8 cellular contexts compared by ENCODE assay signal in the genomic region with DNA sequence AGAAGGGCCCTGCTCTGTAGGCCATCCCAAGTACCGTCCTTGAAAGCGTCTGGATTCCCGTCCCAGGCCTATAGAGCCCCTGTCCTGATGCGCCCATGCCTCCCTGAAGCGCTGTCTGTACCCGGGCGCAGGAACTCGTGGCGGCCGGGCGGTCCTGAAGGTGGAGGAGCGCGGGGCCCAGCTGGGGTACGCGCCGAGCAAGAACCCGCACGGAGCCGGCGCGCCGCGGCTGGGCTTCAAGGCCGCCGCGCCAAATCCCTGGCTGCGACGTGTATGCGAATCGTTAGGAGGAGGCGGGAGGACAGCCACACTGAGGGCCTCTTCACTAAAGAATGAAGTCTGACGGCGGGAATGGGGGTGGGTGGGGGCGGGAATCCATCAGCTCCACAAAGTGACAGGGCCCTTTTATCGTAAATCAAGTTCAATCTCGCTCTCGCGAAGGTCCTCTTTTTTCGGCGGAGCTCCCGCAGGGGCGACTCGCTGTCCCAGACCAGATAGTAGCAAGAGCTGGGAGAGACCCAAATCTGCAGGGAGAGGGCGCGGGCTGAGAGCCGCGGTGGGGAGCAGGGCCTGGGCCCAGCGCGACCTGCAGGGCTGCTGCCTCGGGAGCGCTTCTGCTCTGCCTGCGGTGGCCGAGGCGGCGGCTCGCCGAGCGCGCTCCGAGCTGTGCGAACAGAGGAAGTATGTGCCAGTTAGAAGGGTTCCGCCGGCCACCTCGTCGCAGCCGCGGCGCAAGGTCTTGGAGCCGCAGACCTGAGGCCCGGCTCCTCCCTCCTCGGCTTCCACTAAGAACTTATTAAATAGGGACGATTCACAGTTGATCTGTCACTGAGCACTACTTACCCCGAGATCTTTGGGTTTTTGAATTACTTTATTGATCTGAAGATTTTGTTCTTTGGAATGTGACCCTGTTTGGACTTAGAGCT. TPM values are rescaled to one million over a fixed set of nuclear protein-coding genes. Genes with fewer than 3 reads are reported as not detected.
DNase-seq lines count a peak whose midpoint lies in the region; ATAC-seq and TF ChIP-seq lines count a peak whose summit lies in the region.

No MANE protein-coding gene starts in this region.

- H3K27me3 ChIP-seq in CD4-positive, alpha-beta memory T cell (ENCODE audit: insufficient read depth, low read length), result peaks cover 60% of the 10 kb centered on the region
- H3K27me3 ChIP-seq in naive thymus-derived CD4-positive, alpha-beta T cell (ENCODE audit: control insufficient read depth in 2 of 2, insufficient read depth in 2 of 2, low read length in 2 of 2), result peaks cover 5 to 49% of the 10 kb centered on the region in 2 donors

- no peak overlapping the region for H3K27ac ChIP-seq in CD4-positive, alpha-beta memory T cell (ENCODE audit: low read depth, low read length)
- H3K27ac ChIP-seq in naive thymus-derived CD4-positive, alpha-beta T cell (ENCODE audit: low read depth, low read length), result no peak overlapping the region

- no peak for DNase-seq in CD4-positive, alpha-beta memory T cell
- DNase-seq in LNCaP clone FGC (ENCODE audit: low read depth) (peak; percentile 38), dermis blood vessel endothelial cell (peak; percentile 32), ureter (ENCODE audit: low spot score) (no peak), GDM1 (lab: John Stamatoyannopoulos, UW) (no peak)
- peak in 1 of 9 donors; percentile 30 for DNase-seq in naive thymus-derived CD4-positive, alpha-beta T cell

- peaks cover 0 to 3% of the 10 kb centered on the region in 2 donors for H3K36me3 Mint-ChIP-seq in CD4-positive, alpha-beta memory T cell
- H3K36me3 Mint-ChIP-seq in naive thymus-derived CD4-positive, alpha-beta T cell, result peaks cover 0 to 6% (median 4%) of the 10 kb centered on the region in 5 donors

- peak; percentile 59 for ATAC-seq in naive thymus-derived CD4-positive, alpha-beta T cell
- ATAC-seq in HG02588 (IDR thresholded peaks at IDR 0.05; ENCODE audit: unreplicated experiment) (no peak), HG02763 (IDR thresholded peaks at IDR 0.05; ENCODE audit: unreplicated experiment) (no peak)

- peak overlapping the region; percentile 9 to 75 (median 51) for H3K4me3 Mint-ChIP-seq in CD4-positive, alpha-beta memory T cell
- peak overlapping the region; percentile 17 to 75 (median 66) for H3K4me3 Mint-ChIP-seq in naive thymus-derived CD4-positive, alpha-beta T cell

- CTCF ChIA-PET in CD4-positive, alpha-beta memory T cell (lab: Charles Lee; ENCODE audit: partially characterized antibody), result interaction anchor here (1.2 kb wide), 2 partner anchors 10 to 15 kb away, joined by 3 read pairs; a partner anchor contains a TSS
- CTCF ChIA-PET in naive thymus-derived CD4-positive, alpha-beta T cell (lab: Charles Lee), result no interaction called here

- no peaks in the 10 kb centered on the region for H3K9me3 ChIP-seq in CD4-positive, alpha-beta memory T cell (ENCODE audit: control insufficient read depth in 1 of 2, low read length in 2 of 2)
- H3K9me3 ChIP-seq in naive thymus-derived CD4-positive, alpha-beta T cell (ENCODE audit: control insufficient read depth in 2 of 3, low read length in 3 of 3), result no peaks in the 10 kb centered on the region

- peaks cover 13% of the 10 kb centered on the region for H3K4me1 ChIP-seq in CD4-positive, alpha-beta memory T cell (ENCODE audit: insufficient read depth, low read length)
- peaks cover 0 to 6% of the 10 kb centered on the region in 2 donors for H3K4me1 ChIP-seq in naive thymus-derived CD4-positive, alpha-beta T cell (ENCODE audit: control insufficient read depth in 2 of 2, insufficient read depth in 2 of 2, low read length in 2 of 2)

- peaks cover 60 to 75% of the 10 kb centered on the region in 2 donors for H3K27me3 Mint-ChIP-seq in CD4-positive, alpha-beta memory T cell
- peaks cover 85 to 94% (median 88%) of the 10 kb centered on the region in 5 donors for H3K27me3 Mint-ChIP-seq in naive thymus-derived CD4-positive, alpha-beta T cell

- H3K4me1 Mint-ChIP-seq in CD4-positive, alpha-beta memory T cell, result peaks cover 5 to 25% (median 11%) of the 10 kb centered on the region in 4 donors
- peaks cover 6 to 24% (median 12%) of the 10 kb centered on the region in 7 donors for H3K4me1 Mint-ChIP-seq in naive thymus-derived CD4-positive, alpha-beta T cell

- POLR2A ChIA-PET in CD4-positive, alpha-beta memory T cell (lab: Charles Lee; ENCODE audit: partially characterized antibody), result interaction anchor here (0.9 kb wide), 1 partner anchor 13 kb away, joined by 3 read pairs; no protein-coding TSS in a partner anchor
- POLR2A ChIA-PET in naive thymus-derived CD4-positive, alpha-beta T cell (lab: Charles Lee), result no interaction called here

- H3K9me3 Mint-ChIP-seq in CD4-positive, alpha-beta memory T cell, result peaks cover 2 to 32% (median 10%) of the 10 kb centered on the region in 8 donors
- H3K9me3 Mint-ChIP-seq in naive thymus-derived CD4-positive, alpha-beta T cell, result peaks cover 0 to 47% (median 4%) of the 10 kb centered on the region in 11 donors

- H3K27ac Mint-ChIP-seq in CD4-positive, alpha-beta memory T cell, result peak overlapping the region in 2 of 7 donors; percentile 17 to 28
- H3K27ac Mint-ChIP-seq in naive thymus-derived CD4-positive, alpha-beta T cell, result peak overlapping the region in 1 of 9 donors; percentile 38

- intact Hi-C loops in CD4-positive, alpha-beta memory T cell (cut with micrococcal nuclease), result no loop called here
- intact Hi-C loops in naive thymus-derived CD4-positive, alpha-beta T cell (cut with micrococcal nuclease), result no loop called here

- TF ChIP-seq CTCF in LNCaP clone FGC (IDR thresholded peaks at IDR 0.05; ENCODE audit: control insufficient read depth, extremely low read depth, insufficient read depth), result 0 out of 2 replicates have a peak, but pooled peaks have one; percentile 8

- H3K36me3 ChIP-seq in CD4-positive, alpha-beta memory T cell (ENCODE audit: insufficient read depth, low read length), result no peaks in the 10 kb centered on the region
- no peaks in the 10 kb centered on the region for H3K36me3 ChIP-seq in naive thymus-derived CD4-positive, alpha-beta T cell (ENCODE audit: control insufficient read depth in 2 of 3, insufficient read depth in 3 of 3, low read length in 3 of 3)

- no peak overlapping the region for H3K4me3 ChIP-seq in CD4-positive, alpha-beta memory T cell (ENCODE audit: low read length in 2 of 2)
- peak overlapping the region; percentile 44 for H3K4me3 ChIP-seq in LNCaP clone FGC (ENCODE audit: low read depth, low read length)
- H3K4me3 ChIP-seq in naive thymus-derived CD4-positive, alpha-beta T cell (ENCODE audit: low read length), result no peak overlapping the region

RNA-seq across cellular contexts. Expression of a gene that starts 10.4 kb away (rescaled TPM):
- not detected for total RNA-seq in CD4-positive, alpha-beta memory T cell
- polyA plus RNA-seq in CD4-positive, alpha-beta memory T cell, result not detected
- total RNA-seq in dermis blood vessel endothelial cell (not detected in 2 replicates), ureter (not detected)
- total RNA-seq in naive thymus-derived CD4-positive, alpha-beta T cell, result not detected
- not detected for polyA plus RNA-seq in naive thymus-derived CD4-positive, alpha-beta T cell

Comparison
In these comparisons a context has a peak if more than half of its experiments do, and no peak if none do; other contexts are left out.
1. DNase-seq: peak in LNCaP clone FGC (single experiment) and dermis blood vessel endothelial cell (single experiment); none in CD4-positive, alpha-beta memory T cell (0 of 5), ureter (single experiment) and GDM1 (single experiment).